In the genomic region with DNA sequence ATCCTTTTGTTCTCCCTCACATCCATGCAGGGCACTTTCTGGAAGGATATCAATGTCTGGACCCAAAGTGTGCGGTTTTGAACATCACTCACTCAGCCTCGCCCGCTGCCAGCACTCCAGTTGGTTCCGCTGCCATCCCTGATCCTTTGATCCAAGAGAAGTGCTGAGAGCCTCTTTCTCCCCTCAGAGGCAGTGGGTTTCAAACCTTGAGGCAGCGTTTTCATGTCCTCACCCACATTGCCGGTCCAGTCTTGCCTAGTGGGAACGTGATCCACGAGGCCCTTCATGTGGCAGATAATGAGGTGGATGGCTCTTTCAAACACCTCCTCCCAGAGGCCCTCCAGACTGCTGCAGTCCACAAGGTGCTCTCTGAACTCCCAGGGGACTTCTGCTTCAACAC, we compare ENCODE assay signal across 22 cellular contexts.
"Had no signal": no experiment of that assay in that cellular context is flagged by ENCODE, and none has a peak within 500 bp of the region (broad histone marks: within the 10 kb centered on the region; RNA-seq: fewer than 3 reads in every experiment).

No MANE protein-coding gene starts in this region.

- H3K36me3 ChIP-seq: esophagus muscularis mucosa, heart left ventricle, thoracic aorta had no signal

- H3K27me3 Mint-ChIP-seq: activated CD4-positive, alpha-beta T cell treated with anti-CD3 and anti-CD28 coated beads, Interleukin-2, amount 10 ng/mL, durations not matched to agents 7 days and 5 days; activated CD8-positive, alpha-beta memory T cell treated with anti-CD3 and anti-CD28 coated beads, Interleukin-2, amount 10 ng/mL, durations not matched to agents 7 days and 5 days; memory B cell had no signal

- H3K4me3 ChIP-seq: esophagus muscularis mucosa, heart left ventricle, thoracic aorta had no signal

- H3K27ac ChIP-seq: esophagus muscularis mucosa, heart left ventricle, thoracic aorta had no signal

- H3K9me3 ChIP-seq: esophagus muscularis mucosa, heart left ventricle, thoracic aorta had no signal

- H3K27me3 ChIP-seq: heart left ventricle had no signal

- H3K4me1 Mint-ChIP-seq: activated B cell treated with CpG ODN at 0.5 μM for 24 hours; activated CD4-positive, alpha-beta T cell treated with anti-CD3 and anti-CD28 coated beads, Interleukin-2, amount 10 ng/mL, durations not matched to agents 7 days and 5 days; activated CD8-positive, alpha-beta memory T cell treated with anti-CD3 and anti-CD28 coated beads, Interleukin-2, amount 10 ng/mL, durations not matched to agents 7 days and 5 days; memory B cell; naive B cell; T-helper 17 cell had no signal

- H3K4me3 Mint-ChIP-seq: activated B cell treated with CpG ODN at 0.5 μM for 24 hours; activated CD4-positive, alpha-beta T cell treated with anti-CD3 and anti-CD28 coated beads, Interleukin-2, amount 10 ng/mL, durations not matched to agents 7 days and 5 days; activated CD8-positive, alpha-beta memory T cell treated with anti-CD3 and anti-CD28 coated beads, Interleukin-2, amount 10 ng/mL, durations not matched to agents 7 days and 5 days; activated CD8-positive, alpha-beta T cell treated with anti-CD3 and anti-CD28 coated beads for 36 hours; activated T-helper 1 cell treated with anti-CD3 and anti-CD28 coated beads, Interleukin-12 subunit alpha, Interleukin-12 subunit beta, Interleukin-2, Interleukin-4 antibody, amounts not matched to agents 30 ng/mL and 10 ng/mL and 1 ng/mL, durations not matched to agents 14 hours and 24 hours and 36 hours; brain; memory B cell; neural crest cell; T-helper 17 cell; type B pancreatic cell had no signal

- H3K9me3 Mint-ChIP-seq: activated B cell treated with CpG ODN at 0.5 μM for 24 hours; activated CD4-positive, alpha-beta T cell treated with anti-CD3 and anti-CD28 coated beads, Interleukin-2, amount 10 ng/mL, durations not matched to agents 7 days and 5 days; activated CD8-positive, alpha-beta T cell treated with anti-CD3 and anti-CD28 coated beads for 36 hours; activated naive CD4-positive, alpha-beta T cell treated with anti-CD3 and anti-CD28 coated beads, Interleukin-2, amount 50 U/mL, for 72 hours; activated T-helper 1 cell treated with anti-CD3 and anti-CD28 coated beads, Interleukin-12 subunit alpha, Interleukin-12 subunit beta, Interleukin-2, Interleukin-4 antibody, amounts not matched to agents 30 ng/mL and 10 ng/mL and 1 ng/mL, durations not matched to agents 14 hours and 24 hours and 36 hours; memory B cell; neural crest cell; type B pancreatic cell had no signal

- ATAC-seq: activated CD8-positive, alpha-beta memory T cell treated with anti-CD3 and anti-CD28 coated beads, Interleukin-2, amount 10 ng/mL, durations not matched to agents 7 days and 5 days; activated CD8-positive, alpha-beta T cell treated with anti-CD3 and anti-CD28 coated beads for 36 hours; activated naive CD4-positive, alpha-beta T cell treated with anti-CD3 and anti-CD28 coated beads, Interleukin-2, amount 50 U/mL, for 72 hours; heart left ventricle; left colon; T-helper 17 cell had no signal

- DNase-seq: activated B cell treated with CpG ODN at 0.5 μM for 24 hours; activated CD4-positive, alpha-beta T cell treated with anti-CD3 and anti-CD28 coated beads, Interleukin-2, amount 10 ng/mL, durations not matched to agents 7 days and 5 days; activated CD8-positive, alpha-beta memory T cell treated with anti-CD3 and anti-CD28 coated beads, Interleukin-2, amount 10 ng/mL, durations not matched to agents 7 days and 5 days; activated CD8-positive, alpha-beta T cell treated with anti-CD3 and anti-CD28 coated beads for 36 hours; activated T-cell treated with anti-CD3 and anti-CD28 coated beads for 4 hours; aorta; effector memory CD4-positive, alpha-beta T cell; heart left ventricle; left colon; naive B cell; stimulated activated CD4-positive, alpha-beta T cell treated with anti-CD3 and anti-CD28 coated beads, Interleukin-4, amount 100 ng/mL, for 1 hour; stimulated activated naive CD4-positive, alpha-beta T cell; SW 1271; T-helper 17 cell had no signal

- H3K27ac Mint-ChIP-seq: activated B cell treated with CpG ODN at 0.5 μM for 24 hours; activated CD4-positive, alpha-beta T cell treated with anti-CD3 and anti-CD28 coated beads, Interleukin-2, amount 10 ng/mL, durations not matched to agents 7 days and 5 days; activated CD8-positive, alpha-beta memory T cell treated with anti-CD3 and anti-CD28 coated beads, Interleukin-2, amount 10 ng/mL, durations not matched to agents 7 days and 5 days; activated CD8-positive, alpha-beta T cell treated with anti-CD3 and anti-CD28 coated beads for 36 hours; activated naive CD4-positive, alpha-beta T cell treated with anti-CD3 and anti-CD28 coated beads, Interleukin-2, amount 50 U/mL, for 72 hours; activated T-helper 1 cell treated with anti-CD3 and anti-CD28 coated beads, Interleukin-12 subunit alpha, Interleukin-12 subunit beta, Interleukin-2, Interleukin-4 antibody, amounts not matched to agents 30 ng/mL and 10 ng/mL and 1 ng/mL, durations not matched to agents 14 hours and 24 hours and 36 hours; memory B cell; naive B cell; T-helper 17 cell had no signal
